Comparison of ENCODE assay signal across 8 cellular contexts in the genomic region with DNA sequence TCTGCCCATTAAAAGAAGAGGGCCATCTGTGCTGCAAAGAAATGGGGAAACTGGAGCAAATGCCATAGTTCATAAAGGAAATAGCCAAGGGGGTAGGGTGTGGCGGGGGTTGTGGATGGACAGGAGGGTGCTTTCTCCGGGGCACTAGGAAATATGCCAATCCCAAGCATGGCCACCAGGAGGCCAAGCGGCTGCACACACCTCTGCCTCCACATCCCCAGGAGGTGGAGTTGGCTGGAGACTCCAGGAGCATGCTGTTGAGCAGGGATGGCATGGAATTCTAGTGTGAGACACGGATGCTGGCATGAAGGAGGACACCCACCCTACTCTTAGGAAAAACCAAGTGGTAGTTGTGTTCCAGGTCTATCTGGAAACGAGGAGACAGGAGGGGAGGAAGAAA. TPM values are rescaled to one million over a fixed set of nuclear protein-coding genes. Genes with fewer than 3 reads are reported as not detected.
A peak's percentile ranks its signal among the peaks of the same experiment; 100 is the strongest.
DNase-seq lines count a peak whose midpoint lies in the region; ATAC-seq and TF ChIP-seq lines count a peak whose summit lies in the region.

No MANE protein-coding gene starts in this region.

- no peak overlapping the region for H2AFZ ChIP-seq in smooth muscle cell (ENCODE audit: low read depth)

- peaks cover 0 to 10% (median 0%) of the 10 kb centered on the region in 3 donors for H3K36me3 ChIP-seq in esophagus squamous epithelium
- H3K36me3 ChIP-seq in smooth muscle cell (ENCODE audit: low read depth) = peaks cover 19% of the 10 kb centered on the region

- DNase-seq in Caki2 (ENCODE audit: low read depth) = peak; percentile 33
- peak in 1 of 2 experiments; percentile 10 for DNase-seq in HL-60 (ENCODE audit: low read depth in 1 of 2, low spot score in 1 of 2)
- DNase-seq in esophagus squamous epithelium (lab: John Stamatoyannopoulos, UW) = no peak
- DNase-seq in smooth muscle cell (lab: John Stamatoyannopoulos, UW; ENCODE audit: unreplicated experiment) = no peak
- no peak for DNase-seq in NCI-H446 treated with DMSO at 0.1 percent for 48 hours (lab: John Stamatoyannopoulos, UW)

- 34 to 79% methylated on average over 3 to 4 of the region's 5 CpGs for WGBS in esophagus squamous epithelium, 2 donors
- WGBS in smooth muscle cell (ENCODE audit: low lambda C conversion rate) = 49% methylated on average over 5 of the region's 5 CpGs

- ATAC-seq in GM18873 (IDR thresholded peaks at IDR 0.05; ENCODE audit: low FRiP score, unreplicated experiment) (no peak), HG03565 (IDR thresholded peaks at IDR 0.05; ENCODE audit: unreplicated experiment) (no peak)

- no peak overlapping the region for H3K27ac ChIP-seq in HL-60 (replicated peaks)
- H3K27ac ChIP-seq in esophagus squamous epithelium = peak overlapping the region in 3 of 4 donors; percentile 22 to 69 (median 61)
- no peak overlapping the region for H3K27ac ChIP-seq in smooth muscle cell (ENCODE audit: low read depth)

- no peaks in the 10 kb centered on the region for H3F3A ChIP-seq in smooth muscle cell (ENCODE audit: low read depth)

- H3K79me2 ChIP-seq in smooth muscle cell (ENCODE audit: low read depth) = peaks cover 43% of the 10 kb centered on the region

- TF ChIP-seq CTCF in HL-60 (IDR thresholded peaks at IDR 0.05; ENCODE audit: insufficient read depth, low read length) (peak; percentile 65), WI38 (IDR thresholded peaks at IDR 0.05; ENCODE audit: low read depth, low read length) (peak; percentile 59), esophagus squamous epithelium (IDR thresholded peaks at IDR 0.05) (peak in 5 of 6 experiments; percentile 17 to 42 (median 24)), smooth muscle cell (IDR thresholded peaks at IDR 0.05; ENCODE audit: borderline replicate concordance, insufficient read depth, poor library complexity, severe bottlenecking) (peak; percentile 57)

- H3K4me1 ChIP-seq in esophagus squamous epithelium (peaks cover 0 to 49% (median 25%) of the 10 kb centered on the region in 3 donors), smooth muscle cell (ENCODE audit: low read depth) (peaks cover 3% of the 10 kb centered on the region)

- H3K27me3 ChIP-seq in HL-60 (ENCODE audit: insufficient read depth, poor library complexity, severe bottlenecking) = no peaks in the 10 kb centered on the region
- no peaks in the 10 kb centered on the region for H3K27me3 ChIP-seq in esophagus squamous epithelium
- no peaks in the 10 kb centered on the region for H3K27me3 ChIP-seq in smooth muscle cell (ENCODE audit: low read depth)

- intact Hi-C loops in esophagus squamous epithelium (cut with DNase I) = no loop called here

- no peak for TF ChIP-seq POLR2A in esophagus squamous epithelium (IDR thresholded peaks at IDR 0.05)

- no peak overlapping the region for H3K4me2 ChIP-seq in smooth muscle cell

- no peaks in the 10 kb centered on the region for H3K9me3 ChIP-seq in esophagus squamous epithelium
- no peaks in the 10 kb centered on the region for H3K9me3 ChIP-seq in smooth muscle cell (replicated peaks; ENCODE audit: low read depth)

- H3K9ac ChIP-seq in smooth muscle cell (ENCODE audit: low read depth) = no peak overlapping the region

- in situ Hi-C loops in Caki2 (cut with HindIII; ENCODE audit: low pct_unique_long_range_greater_than_20kb, low sequenced_read_pairs) = no loop called here

- H3K4me3 ChIP-seq in HL-60 (replicated peaks; ENCODE audit: insufficient read depth, low read length) (no peak overlapping the region), WI38 (ENCODE audit: low read depth, low read length) (no peak overlapping the region), esophagus squamous epithelium (no peak overlapping the region), smooth muscle cell (no peak overlapping the region)

- H4K20me1 ChIP-seq in smooth muscle cell (ENCODE audit: low read depth) = peaks cover 6% of the 10 kb centered on the region

RNA-seq across cellular contexts. Expression of a gene that starts 25.2 kb away (rescaled TPM):
- total RNA-seq in Caki2 (2014; rRNA removed; shearing (Covaris generic); ENCODE audit: low replicate concordance) = 6.2 and 6.4 TPM in 2 replicates
- 10 to 100 TPM in 1 of 4 donors, 1 to 10 TPM in 2, under 1 TPM in 1; 0.91 to 12.2 (median 3.2) TPM for total RNA-seq in esophagus squamous epithelium
- total RNA-seq in smooth muscle cell = 217 and 229 TPM in 2 replicates
- polyA plus RNA-seq in smooth muscle cell = 130 and 196 TPM in 2 replicates

RNA-seq across cellular contexts. Expression of a gene that starts 54.3 kb away (rescaled TPM):
- 82.2 and 112 TPM in 2 replicates for total RNA-seq in Caki2 (2014; rRNA removed; shearing (Covaris generic); ENCODE audit: low replicate concordance)
- total RNA-seq in esophagus squamous epithelium (10 to 100 TPM; 20.2 to 58.7 (median 51.9) TPM), smooth muscle cell (143 and 163 TPM in 2 replicates)
- 218 and 221 TPM in 2 replicates for polyA plus RNA-seq in smooth muscle cell

Comparison
In these comparisons a context has a peak if more than half of its experiments do, and no peak if none do; other contexts are left out.
1. H3K27ac ChIP-seq: peak in esophagus squamous epithelium (3 of 4); none in HL-60 (single experiment) and smooth muscle cell (single experiment).
2. RNA of a gene that starts 25.2 kb away (total RNA-seq): 217 to 229 TPM in smooth muscle cell; 6.2 to 6.4 TPM in Caki2 and 0.91 to 12.2 TPM in esophagus squamous epithelium; every median in the first group is over 10 times any median in the second.
3. Peak in every context shown above with its lines, with median percentiles within 50 percentile points of each other: CTCF ChIP-seq.